Comparison of ENCODE assay signal across 24 cellular contexts in the genomic region with DNA sequence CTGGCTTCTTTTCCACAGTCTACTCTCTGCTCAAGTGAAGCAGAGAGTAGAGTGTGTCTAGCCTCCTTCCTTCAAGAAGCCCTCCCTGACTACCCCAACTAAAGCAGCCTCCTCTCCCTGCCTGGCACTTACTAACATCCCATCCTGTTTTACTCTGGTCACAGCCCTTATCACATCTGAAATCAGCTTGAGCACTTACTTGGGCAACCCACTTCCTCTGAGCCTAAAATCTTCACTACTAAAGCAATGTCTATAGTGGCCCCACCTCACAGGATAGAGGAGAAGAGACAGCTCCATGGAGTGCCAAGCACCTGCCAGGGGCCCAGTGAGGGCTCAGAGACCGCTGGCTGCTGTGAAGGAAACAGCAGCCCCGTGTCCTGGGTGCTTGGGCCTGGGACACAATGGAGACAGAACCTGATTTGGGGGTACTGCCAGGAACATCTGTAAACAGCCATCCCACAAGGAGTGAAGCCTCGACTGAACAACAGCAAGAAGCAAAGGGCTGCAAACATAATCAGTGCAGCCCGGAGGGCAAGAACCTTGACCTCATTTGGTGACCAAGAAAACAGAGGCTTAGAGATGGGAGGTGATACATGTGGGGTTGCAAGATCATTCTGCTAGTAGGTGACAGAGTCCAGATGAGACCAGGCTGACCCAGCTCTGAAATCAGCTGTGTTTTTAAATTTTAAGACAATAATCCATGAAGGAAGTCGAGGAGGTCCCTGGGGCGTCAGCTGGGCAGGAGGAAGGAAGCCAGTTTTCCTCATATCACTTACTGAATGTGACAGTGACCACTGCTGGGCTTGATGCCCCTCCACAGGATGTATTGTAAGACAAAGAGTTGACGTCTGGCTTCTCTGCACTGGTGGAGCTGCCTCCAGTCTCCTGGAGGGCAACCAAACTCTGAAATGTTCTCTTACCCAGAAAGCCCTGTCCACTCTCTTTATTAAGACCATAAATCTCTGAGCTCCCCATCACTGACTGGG.
"Had no signal": no experiment of that assay in that cellular context is flagged by ENCODE, and none has a peak within 500 bp of the region (broad histone marks: within the 10 kb centered on the region; RNA-seq: fewer than 3 reads in every experiment).

No MANE protein-coding gene starts in this region.

- H3K27ac Mint-ChIP-seq: activated CD4-positive, alpha-beta memory T cell treated with anti-CD3 and anti-CD28 coated beads for 36 hours; activated CD4-positive, alpha-beta T cell treated with anti-CD3 and anti-CD28 coated beads, Interleukin-2, amount 10 ng/mL, durations not matched to agents 24 days and 14 days; activated naive CD4-positive, alpha-beta T cell treated with anti-CD3 and anti-CD28 coated beads, Interleukin-2, amount 50 U/mL, for 72 hours; activated T-helper 2 cell treated with anti-CD3 and anti-CD28 coated beads, Interferon-gamma antibody, Interleukin-2, Interleukin-4, amounts not matched to agents 10 μg/mL and 5 μg/mL and 100 μg/mL, durations not matched to agents 14 hours and 24 hours and 36 hours; brain; effector memory CD8-positive, alpha-beta T cell had no signal

- ATAC-seq: activated naive CD4-positive, alpha-beta T cell treated with anti-CD3 and anti-CD28 coated beads, Interleukin-2, amount 50 U/mL, for 72 hours; activated T-cell treated with anti-CD3 and anti-CD28 coated beads, Interleukin-2, amount 50 U/mL, for 4 hours; effector memory CD8-positive, alpha-beta T cell; right cardiac atrium; upper lobe of right lung had no signal

- H3K4me1 ChIP-seq: suprapubic skin, tibial artery, upper lobe of right lung had no signal

- H3K9me3 Mint-ChIP-seq: activated CD4-positive, alpha-beta memory T cell treated with anti-CD3 and anti-CD28 coated beads for 36 hours; activated CD4-positive, alpha-beta T cell treated with anti-CD3 and anti-CD28 coated beads, Interleukin-2, amount 10 ng/mL, durations not matched to agents 24 days and 14 days; activated T-cell treated with anti-CD3 and anti-CD28 coated beads, Interleukin-2, amount 50 U/mL, for 4 hours; activated T-helper 2 cell treated with anti-CD3 and anti-CD28 coated beads, Interferon-gamma antibody, Interleukin-2, Interleukin-4, amounts not matched to agents 10 μg/mL and 5 μg/mL and 100 μg/mL, durations not matched to agents 14 hours and 24 hours and 36 hours; effector memory CD8-positive, alpha-beta T cell had no signal

- H3K27me3 ChIP-seq: cardiac muscle cell, spleen, upper lobe of right lung had no signal

- H3K4me3 ChIP-seq: cardiac muscle cell, coronary artery, heart right ventricle, left ventricle myocardium inferior, spleen, suprapubic skin, tibial artery, upper lobe of right lung had no signal

- H3K4me1 Mint-ChIP-seq: activated CD4-positive, alpha-beta T cell treated with anti-CD3 and anti-CD28 coated beads, Interleukin-2, amount 10 ng/mL, durations not matched to agents 24 days and 14 days; naive B cell had no signal

- H3K9me3 ChIP-seq: suprapubic skin, tibial artery, upper lobe of right lung had no signal

- H3K27ac ChIP-seq: cardiac muscle cell, coronary artery, left ventricle myocardium inferior, suprapubic skin, tibial artery, upper lobe of right lung, WERI-Rb-1 had no signal

- H3K36me3 ChIP-seq: cardiac muscle cell, heart right ventricle, left ventricle myocardium inferior, spleen, suprapubic skin, tibial artery, upper lobe of right lung, WERI-Rb-1 had no signal

- DNase-seq: activated CD4-positive, alpha-beta memory T cell treated with anti-CD3 and anti-CD28 coated beads for 36 hours; activated CD4-positive, CD25-positive, alpha-beta regulatory T cell treated with anti-CD3 and anti-CD28 coated beads, Interleukin-2, amount 50 U/mL, for 72 hours; activated T-cell treated with anti-CD3 and anti-CD28 coated beads, Interleukin-2, amount 50 U/mL, for 4 hours; aorta; cerebellar nuclear complex; effector memory CD8-positive, alpha-beta T cell; foreskin fibroblast; heart right ventricle; kidney glomerular epithelial cell; left ventricle myocardium inferior; naive B cell; right cardiac atrium; spleen; stimulated activated naive CD4-positive, alpha-beta T cell; upper lobe of right lung; WERI-Rb-1 had no signal

- H3K4me3 Mint-ChIP-seq: activated CD4-positive, alpha-beta memory T cell treated with anti-CD3 and anti-CD28 coated beads for 36 hours; activated CD4-positive, alpha-beta T cell treated with anti-CD3 and anti-CD28 coated beads, Interleukin-2, amount 10 ng/mL, durations not matched to agents 24 days and 14 days; activated T-cell treated with anti-CD3 and anti-CD28 coated beads, Interleukin-2, amount 50 U/mL, for 4 hours; brain; effector memory CD8-positive, alpha-beta T cell; naive B cell had no signal

- H3K36me3 Mint-ChIP-seq: activated CD4-positive, alpha-beta memory T cell treated with anti-CD3 and anti-CD28 coated beads for 36 hours; activated naive CD4-positive, alpha-beta T cell treated with anti-CD3 and anti-CD28 coated beads, Interleukin-2, amount 50 U/mL, for 72 hours; brain; naive B cell had no signal
